15 cellular contexts compared by ENCODE assay signal in genomic region chr10:133141963-133142350, GRCh38. TPM values are rescaled to one million over a fixed set of nuclear protein-coding genes. Genes with fewer than 3 reads are reported as not detected.
"Had no signal": no experiment of that assay in that cellular context is flagged by ENCODE, and none has a peak within 500 bp of the region (broad histone marks: within the 10 kb centered on the region; RNA-seq: fewer than 3 reads in every experiment).

No MANE protein-coding gene starts in this region.

- H3K9me3 Mint-ChIP-seq: activated naive CD8-positive, alpha-beta T cell treated with anti-CD3 and anti-CD28 coated beads, Interleukin-2, amount 50 U/mL, for 24 hours; stimulated activated effector memory CD8-positive, alpha-beta T cell treated with anti-CD3 and anti-CD28 coated beads, Interleukin-12 subunit alpha, Interleukin-12 subunit beta, amount 100 ng/mL, for 72 hours had no signal

- DNase-seq: activated CD4-positive, alpha-beta memory T cell treated with anti-CD3 and anti-CD28 coated beads, Interleukin-2, amount 10 ng/mL, durations not matched to agents 7 days and 5 days; activated CD4-positive, alpha-beta T cell treated with anti-CD3 and anti-CD28 coated beads for 36 hours; activated naive CD4-positive, alpha-beta T cell; activated naive CD8-positive, alpha-beta T cell treated with anti-CD3 and anti-CD28 coated beads, Interleukin-2, amount 50 U/mL, for 24 hours; dermis blood vessel endothelial cell; occipital lobe; T-helper 17 cell; WERI-Rb-1 had no signal

- H3K4me3 Mint-ChIP-seq: activated CD4-positive, alpha-beta memory T cell treated with anti-CD3 and anti-CD28 coated beads, Interleukin-2, amount 10 ng/mL, durations not matched to agents 7 days and 5 days; activated CD4-positive, alpha-beta T cell treated with anti-CD3 and anti-CD28 coated beads for 36 hours; activated naive CD8-positive, alpha-beta T cell treated with anti-CD3 and anti-CD28 coated beads, Interleukin-2, amount 50 U/mL, for 24 hours; nephron; stimulated activated effector memory CD8-positive, alpha-beta T cell treated with anti-CD3 and anti-CD28 coated beads, Interleukin-12 subunit alpha, Interleukin-12 subunit beta, amount 100 ng/mL, for 72 hours; T-helper 17 cell had no signal

- H3K27ac Mint-ChIP-seq: activated CD4-positive, alpha-beta memory T cell treated with anti-CD3 and anti-CD28 coated beads, Interleukin-2, amount 10 ng/mL, durations not matched to agents 7 days and 5 days; activated CD4-positive, alpha-beta T cell treated with anti-CD3 and anti-CD28 coated beads for 36 hours; activated naive CD8-positive, alpha-beta T cell treated with anti-CD3 and anti-CD28 coated beads, Interleukin-2, amount 50 U/mL, for 24 hours; stimulated activated effector memory CD8-positive, alpha-beta T cell treated with anti-CD3 and anti-CD28 coated beads, Interleukin-12 subunit alpha, Interleukin-12 subunit beta, amount 100 ng/mL, for 72 hours; T-helper 17 cell had no signal

- ATAC-seq: activated CD4-positive, alpha-beta T cell treated with anti-CD3 and anti-CD28 coated beads for 36 hours; left lobe of liver; stimulated activated effector memory CD8-positive, alpha-beta T cell treated with anti-CD3 and anti-CD28 coated beads, Interleukin-12 subunit alpha, Interleukin-12 subunit beta, amount 100 ng/mL, for 72 hours; T-helper 17 cell had no signal

RNA-seq across cellular contexts. Expression of gene KNDC1, which starts 18.1 kb away (rescaled TPM):
- total RNA-seq: activated CD4-positive, alpha-beta T cell treated with anti-CD3 and anti-CD28 coated beads for 36 hours; dermis blood vessel endothelial cell; subcutaneous adipose tissue had no signal

RNA-seq across cellular contexts. Expression of gene ADGRA1, which starts 54.2 kb away (rescaled TPM):
- total RNA-seq: activated CD4-positive, alpha-beta memory T cell treated with anti-CD3 and anti-CD28 coated beads, Interleukin-2, amount 10 ng/mL, durations not matched to agents 7 days and 5 days; activated CD4-positive, alpha-beta T cell treated with anti-CD3 and anti-CD28 coated beads for 36 hours; astrocyte; bronchial epithelial cell; chondrocyte; dermis blood vessel endothelial cell; T-helper 17 cell had no signal
